Comparison of ENCODE assay signal across 24 cellular contexts in genomic region chr11:92141159-92141558, GRCh38.
"Had no signal": no experiment of that assay in that cellular context is flagged by ENCODE, and none has a peak within 500 bp of the region (broad histone marks: within the 10 kb centered on the region; RNA-seq: fewer than 3 reads in every experiment).

No MANE protein-coding gene starts in this region.

- H3K4me1 ChIP-seq: esophagus squamous epithelium, left ventricle myocardium inferior, parathyroid adenoma, prostate gland, testis, tibial nerve, upper lobe of right lung, vagina had no signal

- H3K4me3 ChIP-seq: esophagus squamous epithelium, gastroesophageal sphincter, left ventricle myocardium inferior, lung, prostate gland, testis, tibial nerve, upper lobe of right lung, vagina had no signal

- ATAC-seq: effector memory CD8-positive, alpha-beta T cell; gastroesophageal sphincter; sciatic nerve; stimulated activated naive B cell treated with anti-CD40 and anti-IgM and Interleukin-4, amounts not matched to agents 10 μg/mL and 1 μg/mL and 100 μg/mL, for 72 hours; stimulated activated naive CD8-positive, alpha-beta T cell treated with anti-CD3 and anti-CD28 coated beads, Interleukin-15, amount 100 ng/mL, for 72 hours; upper lobe of right lung had no signal

- DNase-seq: effector memory CD8-positive, alpha-beta T cell; esophagus squamous epithelium; foreskin fibroblast; glutamatergic neuron; islet precursor cell; left ventricle myocardium inferior; mesenchymal stem cell; midbrain; naive B cell; occipital lobe; retina; stimulated activated CD4-positive, alpha-beta T cell treated with anti-CD3 and anti-CD28 coated beads, Interleukin-2, amount 100 ng/mL, for 24 hours; stimulated activated CD4-positive, alpha-beta T cell treated with anti-CD3 and anti-CD28 coated beads, Interleukin-4, amount 100 ng/mL, for 4 hours; stimulated activated naive B cell treated with anti-CD40 and anti-IgM and Interleukin-4, amounts not matched to agents 10 μg/mL and 1 μg/mL and 100 μg/mL, for 72 hours; stimulated activated naive CD8-positive, alpha-beta T cell treated with anti-CD3 and anti-CD28 coated beads, Interleukin-15, amount 100 ng/mL, for 72 hours; testis; upper lobe of right lung had no signal

- H3K27me3 ChIP-seq: esophagus squamous epithelium, gastroesophageal sphincter, testis, tibial nerve, upper lobe of right lung, vagina had no signal

- H3K9me3 ChIP-seq: esophagus squamous epithelium, gastroesophageal sphincter, left ventricle myocardium inferior, prostate gland, testis, tibial nerve, upper lobe of right lung, vagina had no signal

- H3K36me3 ChIP-seq: esophagus squamous epithelium, gastroesophageal sphincter, left ventricle myocardium inferior, prostate gland, tibial nerve, upper lobe of right lung, vagina had no signal

- H3K27ac ChIP-seq: esophagus squamous epithelium, gastroesophageal sphincter, left ventricle myocardium inferior, parathyroid adenoma, prostate gland, testis, tibial nerve, upper lobe of right lung, vagina had no signal
